Comparison of ENCODE assay signal across 21 cellular contexts in the genomic region with DNA sequence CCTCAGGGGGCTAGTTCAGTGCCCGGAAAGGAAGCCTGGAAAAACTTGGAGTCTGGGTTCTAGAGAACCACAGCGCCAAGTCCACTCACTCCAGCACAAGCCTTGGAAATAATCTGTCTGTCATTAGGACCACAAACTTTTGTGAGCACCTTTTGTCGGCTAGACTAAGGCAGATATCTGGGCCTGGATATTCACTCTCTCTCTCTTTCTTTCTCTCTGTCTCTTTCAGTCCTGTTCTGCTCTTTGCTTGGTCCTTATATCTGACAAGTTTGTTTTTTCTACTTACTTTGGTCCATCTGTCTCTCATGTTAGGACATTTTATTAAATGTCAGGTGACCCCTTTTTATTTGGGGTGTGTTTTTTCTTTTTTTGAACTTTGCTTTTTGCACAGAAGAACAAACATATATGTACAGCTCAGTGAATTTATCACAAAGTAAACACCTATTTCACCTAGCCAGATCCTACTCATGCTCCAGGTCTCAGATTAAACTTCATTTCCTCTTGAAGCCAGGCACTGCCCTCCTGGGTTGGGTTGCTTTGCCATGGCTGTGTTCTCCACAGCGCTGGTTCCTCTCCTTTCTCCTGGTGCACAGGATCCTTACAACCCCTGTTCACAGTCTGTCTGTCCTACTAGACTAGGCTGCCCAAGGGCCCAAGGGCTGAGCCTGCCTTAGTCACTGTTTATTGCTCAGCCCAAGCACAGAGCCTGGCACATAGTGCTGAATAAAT. TPM values are rescaled to one million over a fixed set of nuclear protein-coding genes. Genes with fewer than 3 reads are reported as not detected.
DNase-seq lines count a peak whose midpoint lies in the region; ATAC-seq, FAIRE-seq and TF ChIP-seq lines count a peak whose summit lies in the region.
"Had no signal": no experiment of that assay in that cellular context is flagged by ENCODE, and none has a peak within 500 bp of the region (broad histone marks: within the 10 kb centered on the region; RNA-seq: fewer than 3 reads in every experiment).

No MANE protein-coding gene starts in this region.

- WGBS in liver: 74% methylated on average over 4 of the region's 4 CpGs
- WGBS in small intestine, 3 donors: 47 to 66% (median 59%) methylated on average over 4 of the region's 4 CpGs

- H3K4me3 ChIP-seq in Caco-2 (ENCODE audit: low read depth, low read length): no peak overlapping the region
- H3K4me3 ChIP-seq in liver (ENCODE audit: low read depth in 1 of 3, low read length in 3 of 3): no peak overlapping the region
- H3K4me3 ChIP-seq in small intestine (ENCODE audit: low read depth in 1 of 2, low read length in 2 of 2): no peak overlapping the region
- H3K4me3 ChIP-seq: MG63 had no signal

- H3K9me3 Mint-ChIP-seq in Caco-2 (ENCODE audit: unreplicated experiment): no peaks in the 10 kb centered on the region
- no peaks in the 10 kb centered on the region for H3K9me3 Mint-ChIP-seq in central memory CD8-positive, alpha-beta T cell
- H3K9me3 Mint-ChIP-seq: CD4-positive, alpha-beta T cell had no signal

- H3K4me1 ChIP-seq in Caco-2: peaks cover 7% of the 10 kb centered on the region; the same call in 1 of the 2 replicates
- H3K4me1 ChIP-seq in liver (ENCODE audit: control insufficient read depth in 4 of 4, insufficient read depth in 4 of 4, low read length in 3 of 4): peaks cover 3 to 19% (median 9%) of the 10 kb centered on the region in 4 donors
- peaks cover 4 to 6% of the 10 kb centered on the region in 2 donors for H3K4me1 ChIP-seq in small intestine (ENCODE audit: control insufficient read depth in 2 of 2, insufficient read depth in 1 of 2, low read depth in 1 of 2, low read length in 1 of 2)

- intact Hi-C loops in Caco-2 (cut with micrococcal nuclease; ENCODE audit: unreplicated experiment): no loop called here

- no peak overlapping the region for H3K4me3 Mint-ChIP-seq in Caco-2 (ENCODE audit: unreplicated experiment)
- no peak overlapping the region for H3K4me3 Mint-ChIP-seq in central memory CD8-positive, alpha-beta T cell
- H3K4me3 Mint-ChIP-seq: CD4-positive, alpha-beta T cell had no signal

- TF ChIP-seq CTCF in Caco-2 (IDR thresholded peaks at IDR 0.05; ENCODE audit: insufficient read depth in 1 of 2, low read depth in 1 of 2, low read length in 1 of 2, severe bottlenecking in 1 of 2, unreplicated experiment in 1 of 2): no peak
- no peak for TF ChIP-seq CTCF in liver (IDR thresholded peaks at IDR 0.05; ENCODE audit: low read depth, low read length, missing input control)
- TF ChIP-seq CTCF in RWPE1 (conservative IDR thresholded peaks at IDR 0.05; ENCODE audit: low read depth): no peak

- no peak for TF ChIP-seq RAD21 in liver (IDR thresholded peaks at IDR 0.05)

- no peak for ATAC-seq in central memory CD8-positive, alpha-beta T cell (replicated peaks; ENCODE audit: extremely low read depth, poor library complexity, severe bottlenecking)

- POLR2A ChIA-PET in Caco-2 (lab: Charles Lee): no interaction called here
- POLR2A ChIA-PET in RWPE1 (lab: Yijun Ruan, JAX; ENCODE audit: low non-redundant PET): no interaction called here

- DNase-seq in Caco-2 (no peak), small intestine (peak; percentile 74), HuH-7.5 (ENCODE audit: low spot score) (no peak), cortex of kidney (lab: John Stamatoyannopoulos, UW) (no peak), RWPE1 (ENCODE audit: low spot score) (no peak)
- no peak for DNase-seq in central memory CD8-positive, alpha-beta T cell (ENCODE audit: low spot score in 2 of 2)
- DNase-seq in activated naive CD4-positive, alpha-beta T cell treated with anti-CD3 and anti-CD28 coated beads, Interleukin-2, amount 50 U/mL, for 16 hours: no peak
- DNase-seq: AML-193; CD4-positive, alpha-beta T cell; GF-D8; GOT3; MG63; NCI-H1105 treated with DMSO at 0.1 percent for 48 hours; NCI-H187 treated with DMSO at 0.1 percent for 48 hours; NCI-H2171; SIG-M5 had no signal

- H3K36me3 ChIP-seq in Caco-2 (ENCODE audit: control insufficient read depth, insufficient read depth, low read length) (no peaks in the 10 kb centered on the region), liver (ENCODE audit: control insufficient read depth in 4 of 4, insufficient read depth in 3 of 4, low read depth in 1 of 4, low read length in 3 of 4) (peaks cover 0 to 2% (median 0%) of the 10 kb centered on the region in 4 donors), small intestine (ENCODE audit: control insufficient read depth in 2 of 2, insufficient read depth in 2 of 2, low read length in 2 of 2) (peaks cover 0 to 2% of the 10 kb centered on the region in 2 donors)
- H3K36me3 ChIP-seq: MG63 had no signal

- no peak overlapping the region for H3K9ac ChIP-seq in liver (ENCODE audit: low read depth in 1 of 2, low read length in 2 of 2)

- FAIRE-seq in small intestine (lab: Jason Lieb, UNC): no peak
- FAIRE-seq: D721Med, RCC 7860 had no signal

- H3K27ac ChIP-seq in liver (ENCODE audit: low read depth in 1 of 2, low read length in 2 of 2) (peak overlapping the region; percentile 65 to 70), small intestine (ENCODE audit: low read depth in 1 of 2, low read length in 1 of 2) (peak overlapping the region; percentile 27 to 54), RWPE1 (no peak overlapping the region)

- H3K9me3 ChIP-seq in Caco-2 (no peaks in the 10 kb centered on the region), liver (ENCODE audit: control insufficient read depth in 4 of 4, low read length in 3 of 4) (no peaks in the 10 kb centered on the region), small intestine (ENCODE audit: control insufficient read depth, low read depth) (no peaks in the 10 kb centered on the region)
- H3K9me3 ChIP-seq: MG63 had no signal

- H3K27me3 Mint-ChIP-seq in Caco-2 (ENCODE audit: insufficient read depth, unreplicated experiment): no peaks in the 10 kb centered on the region
- H3K27me3 Mint-ChIP-seq in central memory CD8-positive, alpha-beta T cell: no peaks in the 10 kb centered on the region
- H3K27me3 Mint-ChIP-seq: CD4-positive, alpha-beta T cell had no signal

- CTCF ChIA-PET in Caco-2 (lab: Charles Lee) (interaction anchor here (1.2 kb wide), 1 partner anchor 12 kb away, joined by 4 read pairs; no protein-coding TSS in a partner anchor), RWPE1 (lab: Yijun Ruan, JAX) (interaction anchor here (0.6 to 1.1 kb wide), 2 partner anchors 12 to 331 kb away, joined by 3 read pairs; no protein-coding TSS in a partner anchor)

- H3K4me1 Mint-ChIP-seq in Caco-2 (ENCODE audit: low read depth, unreplicated experiment): peaks cover 11% of the 10 kb centered on the region
- no peaks in the 10 kb centered on the region for H3K4me1 Mint-ChIP-seq in central memory CD8-positive, alpha-beta T cell

- no peaks in the 10 kb centered on the region for H3K36me3 Mint-ChIP-seq in Caco-2 (ENCODE audit: insufficient read depth, unreplicated experiment)
- peaks cover 7% of the 10 kb centered on the region for H3K36me3 Mint-ChIP-seq in central memory CD8-positive, alpha-beta T cell (ENCODE audit: insufficient read depth)

- H3K27ac Mint-ChIP-seq in Caco-2 (ENCODE audit: unreplicated experiment): peak overlapping the region; percentile 13
- peak overlapping the region; percentile 1 for H3K27ac Mint-ChIP-seq in central memory CD8-positive, alpha-beta T cell (ENCODE audit: low read depth)
- H3K27ac Mint-ChIP-seq: CD4-positive, alpha-beta T cell had no signal

- H3K27me3 ChIP-seq in Caco-2 (replicated peaks; ENCODE audit: control insufficient read depth, insufficient read depth, low read length) (no peaks in the 10 kb centered on the region), liver (ENCODE audit: control insufficient read depth in 4 of 4, insufficient read depth in 4 of 4, low read length in 3 of 4) (no peaks in the 10 kb centered on the region), small intestine (ENCODE audit: control insufficient read depth in 2 of 2, insufficient read depth in 2 of 2, low read length in 2 of 2) (no peaks in the 10 kb centered on the region)
- H3K27me3 ChIP-seq: MG63 had no signal

- no TSS peak for BruUV-seq in Caco-2 (replicated peaks; lab: Mats Ljungman, UMichigan)

TF ChIP-seq in liver, 16 proteins besides CTCF, POLR2A, EP300 and RAD21:
- TF ChIP-seq YY1 (IDR thresholded peaks at IDR 0.05) (no peak), RXRA (IDR thresholded peaks at IDR 0.05) (peak in 1 of 2 donors; percentile 36), HNF4A (conservative IDR thresholded peaks at IDR 0.05) (peak; percentile 38 to 49), NR2F2 (IDR thresholded peaks at IDR 0.05) (no peak), FOXA2 (IDR thresholded peaks at IDR 0.05) (peak; percentile 49), SP1 (IDR thresholded peaks at IDR 0.05) (peak; percentile 24)

RNA-seq across cellular contexts. Expression of gene TCEANC2, which starts 40.8 kb away (rescaled TPM):
- total RNA-seq in Caco-2 (2022) (1.9 and 3.2 TPM in 2 replicates), liver (1 to 10 TPM; 1.9 to 2.1 TPM)
- polyA plus RNA-seq in liver (1 to 10 TPM in 1 of 2 donors, under 1 TPM in 1; 0.89 to 1.6 TPM), small intestine (1 to 10 TPM; 1.3 to 2.4 (median 1.4) TPM)

RNA-seq across cellular contexts. Expression of gene TMEM59, which starts 41.2 kb away (rescaled TPM):
- total RNA-seq in Caco-2 (2022) (116 TPM in 2 replicates), liver (100 to 1,000 TPM; 255 to 261 TPM)
- polyA plus RNA-seq in liver (100 to 1,000 TPM; 298 to 436 TPM), small intestine (100 to 1,000 TPM; 156 to 266 (median 158) TPM)

RNA-seq across cellular contexts. Expression of gene CDCP2, which starts 58.6 kb away (rescaled TPM):
- total RNA-seq in Caco-2 (2022) (not detected in 2 replicates), liver (under 1 TPM in 1 of 2 donors, not detected in 1; under 0.01 TPM)
- polyA plus RNA-seq in liver (not detected), small intestine (under 1 TPM in 1 of 3 donors, not detected in 2; 0.07 TPM)
- total RNA-seq: A673; CD4-positive, alpha-beta T cell; NCI-H460 had no signal
